1 cellular context compared by ENCODE assay signal in the genomic region with DNA sequence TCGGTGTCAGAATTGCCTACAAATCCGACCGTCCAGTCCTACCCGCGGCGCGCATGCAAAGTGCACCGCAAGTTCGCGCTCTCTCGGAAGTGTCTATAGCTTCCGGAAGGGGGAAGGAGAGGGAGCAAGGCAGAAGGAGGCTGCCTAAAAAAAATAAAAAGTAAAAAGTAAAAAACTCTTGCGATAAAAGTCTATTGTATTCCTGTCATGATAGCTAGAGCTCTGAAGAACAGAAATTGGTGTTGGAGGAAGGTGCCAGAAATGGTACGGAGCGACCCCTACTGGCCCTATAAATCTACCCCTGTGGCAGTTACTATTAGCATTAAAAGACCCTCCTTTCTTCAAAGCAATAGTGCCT.
TF ChIP-seq lines count a peak whose summit lies in the region.

No MANE protein-coding gene starts in this region.

TF ChIP-seq in GM23338, 12 proteins besides CTCF, POLR2A, EP300 and RAD21 (continued from another document):
- TF ChIP-seq, protein P1, sequence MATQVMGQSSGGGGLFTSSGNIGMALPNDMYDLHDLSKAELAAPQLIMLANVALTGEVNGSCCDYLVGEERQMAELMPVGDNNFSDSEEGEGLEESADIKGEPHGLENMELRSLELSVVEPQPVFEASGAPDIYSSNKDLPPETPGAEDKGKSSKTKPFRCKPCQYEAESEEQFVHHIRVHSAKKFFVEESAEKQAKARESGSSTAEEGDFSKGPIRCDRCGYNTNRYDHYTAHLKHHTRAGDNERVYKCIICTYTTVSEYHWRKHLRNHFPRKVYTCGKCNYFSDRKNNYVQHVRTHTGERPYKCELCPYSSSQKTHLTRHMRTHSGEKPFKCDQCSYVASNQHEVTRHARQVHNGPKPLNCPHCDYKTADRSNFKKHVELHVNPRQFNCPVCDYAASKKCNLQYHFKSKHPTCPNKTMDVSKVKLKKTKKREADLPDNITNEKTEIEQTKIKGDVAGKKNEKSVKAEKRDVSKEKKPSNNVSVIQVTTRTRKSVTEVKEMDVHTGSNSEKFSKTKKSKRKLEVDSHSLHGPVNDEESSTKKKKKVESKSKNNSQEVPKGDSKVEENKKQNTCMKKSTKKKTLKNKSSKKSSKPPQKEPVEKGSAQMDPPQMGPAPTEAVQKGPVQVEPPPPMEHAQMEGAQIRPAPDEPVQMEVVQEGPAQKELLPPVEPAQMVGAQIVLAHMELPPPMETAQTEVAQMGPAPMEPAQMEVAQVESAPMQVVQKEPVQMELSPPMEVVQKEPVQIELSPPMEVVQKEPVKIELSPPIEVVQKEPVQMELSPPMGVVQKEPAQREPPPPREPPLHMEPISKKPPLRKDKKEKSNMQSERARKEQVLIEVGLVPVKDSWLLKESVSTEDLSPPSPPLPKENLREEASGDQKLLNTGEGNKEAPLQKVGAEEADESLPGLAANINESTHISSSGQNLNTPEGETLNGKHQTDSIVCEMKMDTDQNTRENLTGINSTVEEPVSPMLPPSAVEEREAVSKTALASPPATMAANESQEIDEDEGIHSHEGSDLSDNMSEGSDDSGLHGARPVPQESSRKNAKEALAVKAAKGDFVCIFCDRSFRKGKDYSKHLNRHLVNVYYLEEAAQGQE (IDR thresholded peaks at IDR 0.05; ENCODE audit: unreplicated experiment), result no peak
- TF ChIP-seq ZNF331 (CRISPR knock-in tag; IDR thresholded peaks at IDR 0.05; ENCODE audit: low read depth) (no peak), ZNF114 (CRISPR knock-in tag; IDR thresholded peaks at IDR 0.05) (no peak), CREB1 (CRISPR knock-in tag; IDR thresholded peaks at IDR 0.05; ENCODE audit: low read depth) (no peak), JUNB (IDR thresholded peaks at IDR 0.05; ENCODE audit: unreplicated experiment) (no peak), EZH2phosphoT487 (IDR thresholded peaks at IDR 0.05; ENCODE audit: unreplicated experiment) (no peak), POLR2AphosphoS5 (IDR thresholded peaks at IDR 0.05; ENCODE audit: low read depth) (no peak), NANOG (IDR thresholded peaks at IDR 0.05; ENCODE audit: borderline replicate concordance) (no peak)
- TF ChIP-seq, protein P2, sequence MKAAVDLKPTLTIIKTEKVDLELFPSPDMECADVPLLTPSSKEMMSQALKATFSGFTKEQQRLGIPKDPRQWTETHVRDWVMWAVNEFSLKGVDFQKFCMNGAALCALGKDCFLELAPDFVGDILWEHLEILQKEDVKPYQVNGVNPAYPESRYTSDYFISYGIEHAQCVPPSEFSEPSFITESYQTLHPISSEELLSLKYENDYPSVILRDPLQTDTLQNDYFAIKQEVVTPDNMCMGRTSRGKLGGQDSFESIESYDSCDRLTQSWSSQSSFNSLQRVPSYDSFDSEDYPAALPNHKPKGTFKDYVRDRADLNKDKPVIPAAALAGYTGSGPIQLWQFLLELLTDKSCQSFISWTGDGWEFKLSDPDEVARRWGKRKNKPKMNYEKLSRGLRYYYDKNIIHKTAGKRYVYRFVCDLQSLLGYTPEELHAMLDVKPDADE (IDR thresholded peaks at IDR 0.05), result no peak
- TF ChIP-seq, protein P3, sequence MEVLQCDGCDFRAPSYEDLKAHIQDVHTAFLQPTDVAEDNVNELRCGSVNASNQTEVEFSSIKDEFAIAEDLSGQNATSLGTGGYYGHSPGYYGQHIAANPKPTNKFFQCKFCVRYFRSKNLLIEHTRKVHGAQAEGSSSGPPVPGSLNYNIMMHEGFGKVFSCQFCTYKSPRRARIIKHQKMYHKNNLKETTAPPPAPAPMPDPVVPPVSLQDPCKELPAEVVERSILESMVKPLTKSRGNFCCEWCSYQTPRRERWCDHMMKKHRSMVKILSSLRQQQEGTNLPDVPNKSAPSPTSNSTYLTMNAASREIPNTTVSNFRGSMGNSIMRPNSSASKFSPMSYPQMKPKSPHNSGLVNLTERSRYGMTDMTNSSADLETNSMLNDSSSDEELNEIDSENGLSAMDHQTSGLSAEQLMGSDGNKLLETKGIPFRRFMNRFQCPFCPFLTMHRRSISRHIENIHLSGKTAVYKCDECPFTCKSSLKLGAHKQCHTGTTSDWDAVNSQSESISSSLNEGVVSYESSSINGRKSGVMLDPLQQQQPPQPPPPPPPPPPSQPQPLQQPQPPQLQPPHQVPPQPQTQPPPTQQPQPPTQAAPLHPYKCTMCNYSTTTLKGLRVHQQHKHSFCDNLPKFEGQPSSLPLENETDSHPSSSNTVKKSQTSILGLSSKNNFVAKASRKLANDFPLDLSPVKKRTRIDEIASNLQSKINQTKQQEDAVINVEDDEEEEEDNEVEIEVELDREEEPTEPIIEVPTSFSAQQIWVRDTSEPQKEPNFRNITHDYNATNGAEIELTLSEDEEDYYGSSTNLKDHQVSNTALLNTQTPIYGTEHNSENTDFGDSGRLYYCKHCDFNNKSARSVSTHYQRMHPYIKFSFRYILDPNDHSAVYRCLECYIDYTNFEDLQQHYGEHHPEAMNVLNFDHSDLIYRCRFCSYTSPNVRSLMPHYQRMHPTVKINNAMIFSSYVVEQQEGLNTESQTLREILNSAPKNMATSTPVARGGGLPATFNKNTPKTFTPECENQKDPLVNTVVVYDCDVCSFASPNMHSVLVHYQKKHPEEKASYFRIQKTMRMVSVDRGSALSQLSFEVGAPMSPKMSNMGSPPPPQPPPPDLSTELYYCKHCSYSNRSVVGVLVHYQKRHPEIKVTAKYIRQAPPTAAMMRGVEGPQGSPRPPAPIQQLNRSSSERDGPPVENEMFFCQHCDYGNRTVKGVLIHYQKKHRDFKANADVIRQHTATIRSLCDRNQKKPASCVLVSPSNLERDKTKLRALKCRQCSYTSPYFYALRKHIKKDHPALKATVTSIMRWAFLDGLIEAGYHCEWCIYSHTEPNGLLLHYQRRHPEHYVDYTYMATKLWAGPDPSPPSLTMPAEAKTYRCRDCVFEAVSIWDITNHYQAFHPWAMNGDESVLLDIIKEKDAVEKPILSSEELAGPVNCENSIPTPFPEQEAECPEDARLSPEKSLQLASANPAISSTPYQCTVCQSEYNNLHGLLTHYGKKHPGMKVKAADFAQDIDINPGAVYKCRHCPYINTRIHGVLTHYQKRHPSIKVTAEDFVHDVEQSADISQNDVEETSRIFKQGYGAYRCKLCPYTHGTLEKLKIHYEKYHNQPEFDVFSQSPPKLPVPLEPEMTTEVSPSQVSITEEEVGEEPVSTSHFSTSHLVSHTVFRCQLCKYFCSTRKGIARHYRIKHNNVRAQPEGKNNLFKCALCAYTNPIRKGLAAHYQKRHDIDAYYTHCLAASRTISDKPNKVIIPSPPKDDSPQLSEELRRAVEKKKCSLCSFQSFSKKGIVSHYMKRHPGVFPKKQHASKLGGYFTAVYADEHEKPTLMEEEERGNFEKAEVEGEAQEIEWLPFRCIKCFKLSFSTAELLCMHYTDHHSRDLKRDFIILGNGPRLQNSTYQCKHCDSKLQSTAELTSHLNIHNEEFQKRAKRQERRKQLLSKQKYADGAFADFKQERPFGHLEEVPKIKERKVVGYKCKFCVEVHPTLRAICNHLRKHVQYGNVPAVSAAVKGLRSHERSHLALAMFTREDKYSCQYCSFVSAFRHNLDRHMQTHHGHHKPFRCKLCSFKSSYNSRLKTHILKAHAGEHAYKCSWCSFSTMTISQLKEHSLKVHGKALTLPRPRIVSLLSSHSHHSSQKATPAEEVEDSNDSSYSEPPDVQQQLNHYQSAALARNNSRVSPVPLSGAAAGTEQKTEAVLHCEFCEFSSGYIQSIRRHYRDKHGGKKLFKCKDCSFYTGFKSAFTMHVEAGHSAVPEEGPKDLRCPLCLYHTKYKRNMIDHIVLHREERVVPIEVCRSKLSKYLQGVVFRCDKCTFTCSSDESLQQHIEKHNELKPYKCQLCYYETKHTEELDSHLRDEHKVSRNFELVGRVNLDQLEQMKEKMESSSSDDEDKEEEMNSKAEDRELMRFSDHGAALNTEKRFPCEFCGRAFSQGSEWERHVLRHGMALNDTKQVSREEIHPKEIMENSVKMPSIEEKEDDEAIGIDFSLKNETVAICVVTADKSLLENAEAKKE (CRISPR knock-in tag; IDR thresholded peaks at IDR 0.05), result no peak
